ENCODE assay signal across 1 cellular context in genomic region chr10:87619705-87620104, GRCh38.
TF ChIP-seq lines count a peak whose summit lies in the region.

No MANE protein-coding gene starts in this region.

TF ChIP-seq in GM23338, 12 proteins besides CTCF, POLR2A, EP300 and RAD21 (continued from another document):
- TF ChIP-seq, protein P1, sequence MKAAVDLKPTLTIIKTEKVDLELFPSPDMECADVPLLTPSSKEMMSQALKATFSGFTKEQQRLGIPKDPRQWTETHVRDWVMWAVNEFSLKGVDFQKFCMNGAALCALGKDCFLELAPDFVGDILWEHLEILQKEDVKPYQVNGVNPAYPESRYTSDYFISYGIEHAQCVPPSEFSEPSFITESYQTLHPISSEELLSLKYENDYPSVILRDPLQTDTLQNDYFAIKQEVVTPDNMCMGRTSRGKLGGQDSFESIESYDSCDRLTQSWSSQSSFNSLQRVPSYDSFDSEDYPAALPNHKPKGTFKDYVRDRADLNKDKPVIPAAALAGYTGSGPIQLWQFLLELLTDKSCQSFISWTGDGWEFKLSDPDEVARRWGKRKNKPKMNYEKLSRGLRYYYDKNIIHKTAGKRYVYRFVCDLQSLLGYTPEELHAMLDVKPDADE (IDR thresholded peaks at IDR 0.05), result no peak
- TF ChIP-seq REST (IDR thresholded peaks at IDR 0.05; ENCODE audit: unreplicated experiment), result no peak
- TF ChIP-seq CREB1 (CRISPR knock-in tag; IDR thresholded peaks at IDR 0.05; ENCODE audit: low read depth), result no peak
- TF ChIP-seq POLR2AphosphoS5 (IDR thresholded peaks at IDR 0.05; ENCODE audit: low read depth), result no peak
- TF ChIP-seq JUNB (IDR thresholded peaks at IDR 0.05; ENCODE audit: unreplicated experiment), result no peak
- no peak for TF ChIP-seq EZH2 (IDR thresholded peaks at IDR 0.05; ENCODE audit: low read depth, unreplicated experiment)
- no peak for TF ChIP-seq STAT1 (IDR thresholded peaks at IDR 0.05; ENCODE audit: unreplicated experiment)
